ENCODE assay signal across 8 cellular contexts in genomic region chr4:54322817-54323417, GRCh38.
DNase-seq lines count a peak whose midpoint lies in the region; ATAC-seq lines count a peak whose summit lies in the region.

No MANE protein-coding gene starts in this region.

- H3K9me3 Mint-ChIP-seq in CD8-positive, alpha-beta memory T cell, result peaks cover 0 to 2% (median 0%) of the 10 kb centered on the region in 5 donors
- H3K9me3 Mint-ChIP-seq in stimulated activated effector memory CD8-positive, alpha-beta T cell treated with anti-CD3 and anti-CD28 coated beads, Interleukin-12 subunit alpha, Interleukin-12 subunit beta, amount 100 ng/mL, for 72 hours, result no peaks in the 10 kb centered on the region

- peak in 3 of 5 donors; percentile 13 to 22 (median 16) for DNase-seq in CD8-positive, alpha-beta memory T cell
- DNase-seq in NCI-H2196 (lab: John Stamatoyannopoulos, UW; ENCODE audit: unreplicated experiment) (peak; percentile 56), lung microvascular endothelial cell (ENCODE audit: low read depth in 2 of 2) (peak; percentile 69 to 77)
- DNase-seq in activated CD4-positive, alpha-beta T cell treated with anti-CD3 and anti-CD28 coated beads for 4 hours, result peak; percentile 29 to 30
- peak; percentile 1 for DNase-seq in effector CD8-positive, alpha-beta T cell (lab: John Stamatoyannopoulos, UW)
- DNase-seq in stimulated activated effector memory CD8-positive, alpha-beta T cell treated with anti-CD3 and anti-CD28 coated beads, Interleukin-12 subunit alpha, Interleukin-12 subunit beta, amount 100 ng/mL, for 72 hours (ENCODE audit: low spot score in 2 of 2), result peak in 1 of 2 donors; percentile 12

- POLR2A ChIA-PET in CD8-positive, alpha-beta memory T cell (lab: Charles Lee), result no interaction called here

- H3K27ac Mint-ChIP-seq in CD8-positive, alpha-beta memory T cell, result peak overlapping the region in 1 of 8 donors; percentile 33
- H3K27ac Mint-ChIP-seq in stimulated activated effector memory CD8-positive, alpha-beta T cell treated with anti-CD3 and anti-CD28 coated beads, Interleukin-12 subunit alpha, Interleukin-12 subunit beta, amount 100 ng/mL, for 72 hours, result no peak overlapping the region

- H3K9me3 ChIP-seq in CD8-positive, alpha-beta memory T cell (ENCODE audit: low read length), result no peaks in the 10 kb centered on the region

- H3K27me3 ChIP-seq in CD8-positive, alpha-beta memory T cell (ENCODE audit: insufficient read depth, low read length, poor library complexity, severe bottlenecking), result no peaks in the 10 kb centered on the region

- CTCF ChIA-PET in CD8-positive, alpha-beta memory T cell (lab: Charles Lee), result no interaction called here

- peaks cover 0 to 2% of the 10 kb centered on the region in 2 donors for H3K27me3 Mint-ChIP-seq in CD8-positive, alpha-beta memory T cell

- H3K4me1 Mint-ChIP-seq in CD8-positive, alpha-beta memory T cell, result no peaks in the 10 kb centered on the region
- no peaks in the 10 kb centered on the region for H3K4me1 Mint-ChIP-seq in stimulated activated effector memory CD8-positive, alpha-beta T cell treated with anti-CD3 and anti-CD28 coated beads, Interleukin-12 subunit alpha, Interleukin-12 subunit beta, amount 100 ng/mL, for 72 hours

- no peaks in the 10 kb centered on the region for H3K4me1 ChIP-seq in CD8-positive, alpha-beta memory T cell (ENCODE audit: insufficient read depth, low read length)

- H3K4me3 Mint-ChIP-seq in CD8-positive, alpha-beta memory T cell, result no peak overlapping the region
- H3K4me3 Mint-ChIP-seq in stimulated activated effector memory CD8-positive, alpha-beta T cell treated with anti-CD3 and anti-CD28 coated beads, Interleukin-12 subunit alpha, Interleukin-12 subunit beta, amount 100 ng/mL, for 72 hours, result no peak overlapping the region

- H3K27ac ChIP-seq in CD8-positive, alpha-beta memory T cell (ENCODE audit: low read depth, low read length), result no peak overlapping the region

- no peaks in the 10 kb centered on the region for H3K36me3 Mint-ChIP-seq in CD8-positive, alpha-beta memory T cell
- H3K36me3 Mint-ChIP-seq in stimulated activated effector memory CD8-positive, alpha-beta T cell treated with anti-CD3 and anti-CD28 coated beads, Interleukin-12 subunit alpha, Interleukin-12 subunit beta, amount 100 ng/mL, for 72 hours, result no peaks in the 10 kb centered on the region

- ATAC-seq in GM19324 (IDR thresholded peaks at IDR 0.05; ENCODE audit: low FRiP score, unreplicated experiment), result peak; percentile 78
- peak; percentile 87 for ATAC-seq in HG03342 (IDR thresholded peaks at IDR 0.05; ENCODE audit: unreplicated experiment)
- ATAC-seq in stimulated activated effector memory CD8-positive, alpha-beta T cell treated with anti-CD3 and anti-CD28 coated beads, Interleukin-12 subunit alpha, Interleukin-12 subunit beta, amount 100 ng/mL, for 72 hours, result peak; percentile 68

- no peaks in the 10 kb centered on the region for H3K36me3 ChIP-seq in CD8-positive, alpha-beta memory T cell (ENCODE audit: insufficient read depth, low read length)

- H3K4me3 ChIP-seq in CD8-positive, alpha-beta memory T cell (ENCODE audit: low read length), result no peak overlapping the region
